Comparison of ENCODE assay signal across 8 cellular contexts in the genomic region with DNA sequence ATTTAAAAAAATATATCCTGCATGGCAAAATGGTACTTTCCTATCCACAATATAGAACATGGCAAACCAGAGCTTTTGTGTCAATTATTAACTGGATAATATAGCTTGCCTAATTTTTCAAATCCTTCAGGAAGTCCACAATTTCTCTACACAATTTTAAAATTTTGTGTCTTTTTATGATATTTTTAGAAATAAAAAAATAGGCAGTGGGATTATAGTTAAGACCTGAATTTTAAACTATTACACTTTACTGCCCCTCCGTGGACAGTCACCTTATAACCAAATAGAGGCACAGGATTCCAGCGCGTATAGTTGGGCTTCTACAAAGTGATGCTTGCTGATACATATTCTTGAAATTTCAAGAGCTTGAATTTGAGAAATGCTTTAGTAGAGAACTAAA. TPM values are rescaled to one million over a fixed set of nuclear protein-coding genes. Genes with fewer than 3 reads are reported as not detected.
A peak's percentile ranks its signal among the peaks of the same experiment; 100 is the strongest.
DNase-seq lines count a peak whose midpoint lies in the region; ATAC-seq and TF ChIP-seq lines count a peak whose summit lies in the region.

No MANE protein-coding gene starts in this region.

- DNase-seq in heart right ventricle (peak in 1 of 2 donors; percentile 41), cardiac septum (ENCODE audit: low spot score) (no peak), NCI-H1694 treated with DMSO at 0.1 percent for 48 hours (lab: John Stamatoyannopoulos, UW) (peak; percentile 36), sigmoid colon (no peak)
- peak; percentile 64 for DNase-seq in activated CD8-positive, alpha-beta T cell treated with anti-CD3 and anti-CD28 coated beads, Interleukin-2, amount 10 ng/mL, durations not matched to agents 7 days and 5 days

- intact Hi-C loops in heart right ventricle (cut with DNase I) = loop anchor here (5.0 to 10.0 kb wide), 8 partner anchors 65 to 520 kb away; partner anchors contain the start of genes DDX17 (in 2 of the 10) and PICK1 (in 1 of the 10)
- intact Hi-C loops in cardiac septum (cut with DNase I) = loop anchor here (5.0 kb wide), 3 partner anchors 160 to 520 kb away; no protein-coding TSS in a partner anchor
- intact Hi-C loops in sigmoid colon (cut with DNase I) = loop anchor here (5.0 kb wide), 3 partner anchors 105 to 175 kb away; partner anchors contain the start of gene KDELR3

- no peak for TF ChIP-seq POLR2A in gastroesophageal sphincter (IDR thresholded peaks at IDR 0.05)
- no peak for TF ChIP-seq POLR2A in sigmoid colon (IDR thresholded peaks at IDR 0.05)

- no peak overlapping the region for H3K27ac Mint-ChIP-seq in activated CD8-positive, alpha-beta T cell treated with anti-CD3 and anti-CD28 coated beads, Interleukin-2, amount 10 ng/mL, durations not matched to agents 7 days and 5 days

- H3K27me3 ChIP-seq in heart right ventricle = peaks cover 0 to 29% (median 0%) of the 10 kb centered on the region in 7 donors
- no peaks in the 10 kb centered on the region for H3K27me3 ChIP-seq in gastroesophageal sphincter
- no peaks in the 10 kb centered on the region for H3K27me3 ChIP-seq in sigmoid colon

- TF ChIP-seq CTCF in heart right ventricle (IDR thresholded peaks at IDR 0.05) = peak; percentile 19 to 71 (median 57)
- peak; percentile 28 to 60 (median 57) for TF ChIP-seq CTCF in gastroesophageal sphincter (IDR thresholded peaks at IDR 0.05)
- peak in 3 of 4 experiments; percentile 20 to 41 (median 34) for TF ChIP-seq CTCF in sigmoid colon (IDR thresholded peaks at IDR 0.05)

- no peaks in the 10 kb centered on the region for H3K9me3 Mint-ChIP-seq in activated CD8-positive, alpha-beta T cell treated with anti-CD3 and anti-CD28 coated beads, Interleukin-2, amount 10 ng/mL, durations not matched to agents 7 days and 5 days (ENCODE audit: insufficient read depth)

- H3K36me3 ChIP-seq in heart right ventricle (no peaks in the 10 kb centered on the region), gastroesophageal sphincter (no peaks in the 10 kb centered on the region), sigmoid colon (no peaks in the 10 kb centered on the region)

- 4 to 6% methylated on average over 3 of the region's 3 CpGs for WGBS in heart right ventricle, 2 donors
- 0 to 7% methylated on average over 3 of the region's 3 CpGs for WGBS in gastroesophageal sphincter (ENCODE audit: low coverage in 1 of 2), 2 donors
- 3 to 8% methylated on average over 3 of the region's 3 CpGs for WGBS in sigmoid colon, 2 donors

- H3K9me3 ChIP-seq in heart right ventricle = no peaks in the 10 kb centered on the region
- no peaks in the 10 kb centered on the region for H3K9me3 ChIP-seq in gastroesophageal sphincter
- H3K9me3 ChIP-seq in sigmoid colon = no peaks in the 10 kb centered on the region

- H3K27ac ChIP-seq in heart right ventricle = no peak overlapping the region
- H3K27ac ChIP-seq in gastroesophageal sphincter = no peak overlapping the region
- H3K27ac ChIP-seq in sigmoid colon = no peak overlapping the region

- H3K4me1 Mint-ChIP-seq in activated CD8-positive, alpha-beta T cell treated with anti-CD3 and anti-CD28 coated beads, Interleukin-2, amount 10 ng/mL, durations not matched to agents 7 days and 5 days (ENCODE audit: low read depth) = peaks cover 22% of the 10 kb centered on the region

- H3K36me3 Mint-ChIP-seq in activated CD8-positive, alpha-beta T cell treated with anti-CD3 and anti-CD28 coated beads, Interleukin-2, amount 10 ng/mL, durations not matched to agents 7 days and 5 days (ENCODE audit: low read depth) = peaks cover 2% of the 10 kb centered on the region

- peaks cover 2 to 34% (median 18%) of the 10 kb centered on the region in 9 donors for H3K4me1 ChIP-seq in heart right ventricle
- peaks cover 0 to 30% (median 3%) of the 10 kb centered on the region in 3 donors for H3K4me1 ChIP-seq in gastroesophageal sphincter
- H3K4me1 ChIP-seq in sigmoid colon = peaks cover 0 to 18% (median 12%) of the 10 kb centered on the region in 4 donors

- H3K4me3 Mint-ChIP-seq in activated CD8-positive, alpha-beta T cell treated with anti-CD3 and anti-CD28 coated beads, Interleukin-2, amount 10 ng/mL, durations not matched to agents 7 days and 5 days = no peak overlapping the region

- no peaks in the 10 kb centered on the region for H3K27me3 Mint-ChIP-seq in activated CD8-positive, alpha-beta T cell treated with anti-CD3 and anti-CD28 coated beads, Interleukin-2, amount 10 ng/mL, durations not matched to agents 7 days and 5 days (ENCODE audit: low read depth)

- no peak overlapping the region for H3K4me3 ChIP-seq in heart right ventricle
- H3K4me3 ChIP-seq in gastroesophageal sphincter = no peak overlapping the region
- no peak overlapping the region for H3K4me3 ChIP-seq in sigmoid colon

- ATAC-seq in heart right ventricle (no peak), gastroesophageal sphincter (no peak), HG02852 (IDR thresholded peaks at IDR 0.05; ENCODE audit: unreplicated experiment) (no peak), esophagus mucosa (no peak)
- no peak for ATAC-seq in activated CD8-positive, alpha-beta T cell treated with anti-CD3 and anti-CD28 coated beads, Interleukin-2, amount 10 ng/mL, durations not matched to agents 7 days and 5 days

- no peak for TF ChIP-seq EP300 in gastroesophageal sphincter (IDR thresholded peaks at IDR 0.05)
- TF ChIP-seq EP300 in sigmoid colon (IDR thresholded peaks at IDR 0.05) = no peak

- CTCF ChIA-PET in activated CD8-positive, alpha-beta T cell treated with anti-CD3 and anti-CD28 coated beads, Interleukin-2, amount 10 ng/mL, durations not matched to agents 7 days and 5 days (lab: Charles Lee) = interaction anchor here (0.7 to 3.3 kb wide), 29 partner anchors 10 to 608 kb away, joined by 3 to 35 read pairs (median 4); partner anchors contain the start of genes CBY1 and KDELR3

- POLR2A ChIA-PET in activated CD8-positive, alpha-beta T cell treated with anti-CD3 and anti-CD28 coated beads, Interleukin-2, amount 10 ng/mL, durations not matched to agents 7 days and 5 days (lab: Charles Lee) = interaction anchor here (0.8 to 1.7 kb wide), 3 partner anchors 84 to 519 kb away, joined by 3 to 6 read pairs (median 5); partner anchors contain the start of gene TOMM22

RNA-seq across cellular contexts. Expression of gene DMC1, which starts 2.1 kb away (rescaled TPM):
- total RNA-seq in heart right ventricle = 1 to 10 TPM in 8 of 10 donors, under 1 TPM in 2; 0.40 to 3.2 (median 1.4) TPM
- under 1 TPM; 0.12 to 0.15 TPM for polyA plus RNA-seq in heart right ventricle
- total RNA-seq in cardiac septum = 1.9 TPM
- 10 to 100 TPM; 10.1 to 12.1 TPM for total RNA-seq in activated CD8-positive, alpha-beta T cell treated with anti-CD3 and anti-CD28 coated beads, Interleukin-2, amount 10 ng/mL, durations not matched to agents 7 days and 5 days
- 1 to 10 TPM; 1.7 to 5.0 (median 2.2) TPM for total RNA-seq in gastroesophageal sphincter
- total RNA-seq in sigmoid colon = 10 to 100 TPM in 1 of 4 donors, 1 to 10 TPM in 2, under 1 TPM in 1; 0.68 to 43.3 (median 3.8) TPM
- polyA plus RNA-seq in sigmoid colon = 10 to 100 TPM in 1 of 3 donors, under 1 TPM in 1, not detected in 1; 0.93 to 18.0 TPM
- total RNA-seq in esophagus mucosa = 1.1 TPM

Comparison
In these comparisons a context has a peak if more than half of its experiments do, and no peak if none do; other contexts are left out.
1. DNase-seq: peak in NCI-H1694 treated with DMSO at 0.1 percent for 48 hours (single experiment) and activated CD8-positive, alpha-beta T cell treated with anti-CD3 and anti-CD28 coated beads, Interleukin-2, amount 10 ng/mL, durations not matched to agents 7 days and 5 days (single experiment); none in cardiac septum (single experiment) and sigmoid colon (single experiment).
2. Peak in every context shown above with its lines, with median percentiles within 50 percentile points of each other: CTCF ChIP-seq.